Comparison of ENCODE assay signal across 9 cellular contexts in genomic region chr12:68481181-68481941, GRCh38.
A peak's percentile ranks its signal among the peaks of the same experiment; 100 is the strongest.
DNase-seq lines count a peak whose midpoint lies in the region; ATAC-seq and TF ChIP-seq lines count a peak whose summit lies in the region.
"Had no signal": no experiment of that assay in that cellular context is flagged by ENCODE, and none has a peak within 500 bp of the region (broad histone marks: within the 10 kb centered on the region; RNA-seq: fewer than 3 reads in every experiment).

No MANE protein-coding gene starts in this region.

- POLR2A ChIA-PET in Panc1 (lab: Charles Lee) = interaction anchor here (0.7 kb wide), 1 partner anchor 115 kb away, joined by 3 read pairs; no protein-coding TSS in a partner anchor

- peak; percentile 38 for ATAC-seq in GM18868 (IDR thresholded peaks at IDR 0.05; ENCODE audit: unreplicated experiment)
- ATAC-seq in HG02642 (IDR thresholded peaks at IDR 0.05; ENCODE audit: poor library complexity, unreplicated experiment) = peak; percentile 62
- no peak for ATAC-seq in Panc1

- intact Hi-C loops in Panc1 (cut with micrococcal nuclease; ENCODE audit: unreplicated experiment) = no loop called here
- intact Hi-C loops in head of caudate nucleus (cut with DNase I) = no loop called here

- DNase-seq in Panc1 (ENCODE audit: low read depth, low spot score) (no peak), head of caudate nucleus (no peak), COR-L47 (lab: John Stamatoyannopoulos, UW) (no peak)
- no peak for DNase-seq in stimulated activated CD4-positive, alpha-beta T cell treated with anti-CD3 and anti-CD28 coated beads, Interleukin-4, amount 100 ng/mL, for 4 hours

- no peaks in the 10 kb centered on the region for H3K27me3 ChIP-seq in Panc1 (ENCODE audit: control insufficient read depth, insufficient read depth, low read length)

- no peaks in the 10 kb centered on the region; the same call in 1 of the 2 replicates for H3K9me3 ChIP-seq in Panc1 (ENCODE audit: control insufficient read depth, insufficient read depth, low read depth, low read length)

- in situ Hi-C loops in Panc1 (cut with HindIII; ENCODE audit: low pct_unique_long_range_greater_than_20kb, low sequenced_read_pairs) = no loop called here

- CTCF ChIA-PET in Panc1 (lab: Charles Lee) = no interaction called here

- H3K4me3 ChIP-seq in Panc1 (ENCODE audit: low read depth in 2 of 2, low read length in 2 of 2) (no peak overlapping the region), skin epidermis (no peak overlapping the region)
- H3K4me3 ChIP-seq: lung had no signal

- no peak for TF ChIP-seq CTCF in Panc1 (IDR thresholded peaks at IDR 0.05)

- no peaks in the 10 kb centered on the region for H3K36me3 ChIP-seq in Panc1 (ENCODE audit: control insufficient read depth, insufficient read depth, low read length)

- peak overlapping the region; percentile 60; the same call in 1 of the 2 replicates for H3K27ac ChIP-seq in Panc1 (ENCODE audit: low read length)
- peak overlapping the region in 14 of 21 experiments; percentile 32 to 87 (median 54) for H3K27ac ChIP-seq in skin epidermis
- H3K27ac ChIP-seq: HL-60 had no signal

- peaks cover 12% of the 10 kb centered on the region for H3K4me1 ChIP-seq in Panc1 (ENCODE audit: control insufficient read depth, insufficient read depth, low read length)

- BruUV-seq in Panc1 (replicated peaks; lab: Mats Ljungman, UMichigan) = no TSS peak
